1 cellular context compared by ENCODE assay signal in genomic region chr10:17616403-17617030, GRCh38.
A peak's percentile ranks its signal among the peaks of the same experiment; 100 is the strongest.
TF ChIP-seq lines count a peak whose summit lies in the region.

No MANE protein-coding gene starts in this region.

TF ChIP-seq in K562, 482 proteins besides CTCF, POLR2A, EP300 and RAD21 (continued from another document and continues in another):
- TF ChIP-seq ARID3B (CRISPR knock-in tag; IDR thresholded peaks at IDR 0.05; ENCODE audit: borderline replicate concordance) (no peak), ZNF561 (CRISPR knock-in tag; conservative IDR thresholded peaks at IDR 0.05) (no peak), PHF20 (IDR thresholded peaks at IDR 0.05; ENCODE audit: partially characterized antibody) (no peak), SIN3A (IDR thresholded peaks at IDR 0.05; ENCODE audit: borderline replicate concordance in 2 of 2, control insufficient read depth in 1 of 2, low read depth in 2 of 2, low read length in 2 of 2) (no peak; a peak in 1 of 4 replicates), RERE (CRISPR knock-in tag; IDR thresholded peaks at IDR 0.05; ENCODE audit: borderline replicate concordance) (no peak), KDM5B (IDR thresholded peaks at IDR 0.05; ENCODE audit: insufficient replicate concordance, low read depth, low read length) (no peak), NR2F6 (CRISPR knock-in tag; IDR thresholded peaks at IDR 0.05) (no peak), ZSCAN29 (IDR thresholded peaks at IDR 0.05) (no peak), ZBTB7A (IDR thresholded peaks at IDR 0.05; ENCODE audit: borderline replicate concordance, control insufficient read depth, low read depth, low read length) (no peak), ZNF165 (CRISPR knock-in tag; IDR thresholded peaks at IDR 0.05; ENCODE audit: borderline replicate concordance) (no peak), STAT5B (CRISPR knock-in tag; IDR thresholded peaks at IDR 0.05) (no peak), TCF7L2 (IDR thresholded peaks at IDR 0.05; ENCODE audit: low read depth, low read length) (no peak), ZFP36 (IDR thresholded peaks at IDR 0.05; ENCODE audit: low read depth, low read length, partially characterized antibody) (no peak), BRF1 (IDR thresholded peaks at IDR 0.05; ENCODE audit: borderline replicate concordance, extremely low read depth, insufficient read length) (no peak), NCOA1 (IDR thresholded peaks at IDR 0.05; ENCODE audit: low read depth) (no peak), POU5F1 (IDR thresholded peaks at IDR 0.05; ENCODE audit: borderline replicate concordance, low read depth, low read length, partially characterized antibody) (no peak), RNF2 (IDR thresholded peaks at IDR 0.05) (no peak), ZNF398 (CRISPR knock-in tag; IDR thresholded peaks at IDR 0.05) (no peak), ZC3H4 (CRISPR knock-in tag; IDR thresholded peaks at IDR 0.05; ENCODE audit: borderline replicate concordance) (no peak), CGGBP1 (CRISPR knock-in tag; IDR thresholded peaks at IDR 0.05) (no peak)
- TF ChIP-seq, protein P1, sequence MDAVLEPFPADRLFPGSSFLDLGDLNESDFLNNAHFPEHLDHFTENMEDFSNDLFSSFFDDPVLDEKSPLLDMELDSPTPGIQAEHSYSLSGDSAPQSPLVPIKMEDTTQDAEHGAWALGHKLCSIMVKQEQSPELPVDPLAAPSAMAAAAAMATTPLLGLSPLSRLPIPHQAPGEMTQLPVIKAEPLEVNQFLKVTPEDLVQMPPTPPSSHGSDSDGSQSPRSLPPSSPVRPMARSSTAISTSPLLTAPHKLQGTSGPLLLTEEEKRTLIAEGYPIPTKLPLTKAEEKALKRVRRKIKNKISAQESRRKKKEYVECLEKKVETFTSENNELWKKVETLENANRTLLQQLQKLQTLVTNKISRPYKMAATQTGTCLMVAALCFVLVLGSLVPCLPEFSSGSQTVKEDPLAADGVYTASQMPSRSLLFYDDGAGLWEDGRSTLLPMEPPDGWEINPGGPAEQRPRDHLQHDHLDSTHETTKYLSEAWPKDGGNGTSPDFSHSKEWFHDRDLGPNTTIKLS (IDR thresholded peaks at IDR 0.05; ENCODE audit: borderline replicate concordance, low read depth), result no peak
- TF ChIP-seq, protein P2, sequence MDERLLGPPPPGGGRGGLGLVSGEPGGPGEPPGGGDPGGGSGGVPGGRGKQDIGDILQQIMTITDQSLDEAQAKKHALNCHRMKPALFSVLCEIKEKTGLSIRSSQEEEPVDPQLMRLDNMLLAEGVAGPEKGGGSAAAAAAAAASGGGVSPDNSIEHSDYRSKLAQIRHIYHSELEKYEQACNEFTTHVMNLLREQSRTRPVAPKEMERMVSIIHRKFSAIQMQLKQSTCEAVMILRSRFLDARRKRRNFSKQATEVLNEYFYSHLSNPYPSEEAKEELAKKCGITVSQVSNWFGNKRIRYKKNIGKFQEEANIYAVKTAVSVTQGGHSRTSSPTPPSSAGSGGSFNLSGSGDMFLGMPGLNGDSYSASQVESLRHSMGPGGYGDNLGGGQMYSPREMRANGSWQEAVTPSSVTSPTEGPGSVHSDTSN (CRISPR knock-in tag; IDR thresholded peaks at IDR 0.05; ENCODE audit: low read depth), result no peak
- TF ChIP-seq, protein P2 (tag; conservative IDR thresholded peaks at IDR 0.05; ENCODE audit: low read depth), result no peak; the same call in 1 of the 2 replicates
- TF ChIP-seq, protein P3, sequence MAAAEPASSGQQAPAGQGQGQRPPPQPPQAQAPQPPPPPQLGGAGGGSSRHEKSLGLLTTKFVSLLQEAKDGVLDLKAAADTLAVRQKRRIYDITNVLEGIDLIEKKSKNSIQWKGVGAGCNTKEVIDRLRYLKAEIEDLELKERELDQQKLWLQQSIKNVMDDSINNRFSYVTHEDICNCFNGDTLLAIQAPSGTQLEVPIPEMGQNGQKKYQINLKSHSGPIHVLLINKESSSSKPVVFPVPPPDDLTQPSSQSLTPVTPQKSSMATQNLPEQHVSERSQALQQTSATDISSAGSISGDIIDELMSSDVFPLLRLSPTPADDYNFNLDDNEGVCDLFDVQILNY (CRISPR knock-in tag; IDR thresholded peaks at IDR 0.05), result no peak
- TF ChIP-seq, protein P4, sequence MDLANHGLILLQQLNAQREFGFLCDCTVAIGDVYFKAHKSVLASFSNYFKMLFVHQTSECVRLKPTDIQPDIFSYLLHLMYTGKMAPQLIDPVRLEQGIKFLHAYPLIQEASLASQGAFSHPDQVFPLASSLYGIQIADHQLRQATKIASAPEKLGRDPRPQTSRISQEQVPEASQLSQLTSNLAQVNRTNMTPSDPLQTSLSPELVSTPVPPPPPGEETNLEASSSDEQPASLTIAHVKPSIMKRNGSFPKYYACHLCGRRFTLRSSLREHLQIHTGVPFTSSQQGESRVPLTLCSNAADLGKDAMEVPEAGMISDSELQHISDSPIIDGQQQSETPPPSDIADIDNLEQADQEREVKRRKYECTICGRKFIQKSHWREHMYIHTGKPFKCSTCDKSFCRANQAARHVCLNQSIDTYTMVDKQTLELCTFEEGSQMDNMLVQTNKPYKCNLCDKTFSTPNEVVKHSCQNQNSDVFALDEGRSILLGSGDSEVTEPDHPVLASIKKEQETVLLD (IDR thresholded peaks at IDR 0.05), result peak; percentile 63; the same call in 1 of the 2 replicates
- TF ChIP-seq, protein P5, sequence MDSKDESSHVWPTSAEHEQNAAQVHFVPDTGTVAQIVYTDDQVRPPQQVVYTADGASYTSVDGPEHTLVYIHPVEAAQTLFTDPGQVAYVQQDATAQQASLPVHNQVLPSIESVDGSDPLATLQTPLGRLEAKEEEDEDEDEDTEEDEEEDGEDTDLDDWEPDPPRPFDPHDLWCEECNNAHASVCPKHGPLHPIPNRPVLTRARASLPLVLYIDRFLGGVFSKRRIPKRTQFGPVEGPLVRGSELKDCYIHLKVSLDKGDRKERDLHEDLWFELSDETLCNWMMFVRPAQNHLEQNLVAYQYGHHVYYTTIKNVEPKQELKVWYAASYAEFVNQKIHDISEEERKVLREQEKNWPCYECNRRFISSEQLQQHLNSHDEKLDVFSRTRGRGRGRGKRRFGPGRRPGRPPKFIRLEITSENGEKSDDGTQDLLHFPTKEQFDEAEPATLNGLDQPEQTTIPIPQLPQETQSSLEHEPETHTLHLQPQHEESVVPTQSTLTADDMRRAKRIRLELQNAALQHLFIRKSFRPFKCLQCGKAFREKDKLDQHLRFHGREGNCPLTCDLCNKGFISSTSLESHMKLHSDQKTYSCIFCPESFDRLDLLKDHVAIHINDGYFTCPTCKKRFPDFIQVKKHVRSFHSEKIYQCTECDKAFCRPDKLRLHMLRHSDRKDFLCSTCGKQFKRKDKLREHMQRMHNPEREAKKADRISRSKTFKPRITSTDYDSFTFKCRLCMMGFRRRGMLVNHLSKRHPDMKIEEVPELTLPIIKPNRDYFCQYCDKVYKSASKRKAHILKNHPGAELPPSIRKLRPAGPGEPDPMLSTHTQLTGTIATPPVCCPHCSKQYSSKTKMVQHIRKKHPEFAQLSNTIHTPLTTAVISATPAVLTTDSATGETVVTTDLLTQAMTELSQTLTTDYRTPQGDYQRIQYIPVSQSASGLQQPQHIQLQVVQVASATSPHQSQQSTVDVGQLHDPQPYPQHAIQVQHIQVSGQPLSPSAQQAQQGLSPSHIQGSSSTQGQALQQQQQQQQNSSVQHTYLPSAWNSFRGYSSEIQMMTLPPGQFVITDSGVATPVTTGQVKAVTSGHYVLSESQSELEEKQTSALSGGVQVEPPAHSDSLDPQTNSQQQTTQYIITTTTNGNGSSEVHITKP (IDR thresholded peaks at IDR 0.05; ENCODE audit: partially characterized antibody), result no peak
